Comparison of ENCODE assay signal across 1 cellular context in the genomic region with DNA sequence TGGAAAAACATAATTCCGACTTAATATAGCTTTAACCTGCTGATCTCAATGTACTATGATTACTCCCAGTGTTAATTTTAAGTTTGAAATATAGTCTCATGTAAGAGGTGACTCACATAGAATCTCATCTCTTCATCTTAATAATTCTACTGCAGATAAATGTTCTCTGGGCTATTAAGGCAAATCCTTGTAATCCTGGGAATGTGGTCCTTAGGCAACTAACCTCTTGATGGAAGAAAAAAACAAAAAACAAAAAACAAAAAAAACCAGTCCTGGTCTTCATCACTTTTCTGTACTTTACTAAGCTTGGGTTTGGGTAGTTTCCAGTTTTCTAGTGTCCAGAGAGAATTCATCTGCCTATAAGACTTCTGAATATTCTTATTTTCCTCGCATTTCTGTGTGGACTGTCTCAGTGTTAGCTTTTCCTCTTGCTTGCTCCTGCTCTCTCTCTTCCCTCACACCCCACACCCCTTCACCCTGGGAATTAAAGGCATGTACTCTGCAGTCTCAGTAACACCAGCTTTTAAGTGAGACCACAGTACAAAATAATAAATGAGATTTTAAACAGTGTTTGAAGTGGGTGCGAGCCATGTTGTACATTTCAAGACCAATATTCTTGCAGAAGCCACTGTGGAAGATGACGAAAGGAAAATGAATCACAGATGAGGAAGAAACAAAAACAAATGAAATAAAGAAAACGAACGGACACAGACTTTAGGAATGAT.
TF ChIP-seq lines count a peak whose summit lies in the region.

No MANE protein-coding gene starts in this region.

TF ChIP-seq in IMR-90, 13 proteins besides CTCF, POLR2A, EP300 and RAD21:
- no peak for TF ChIP-seq BHLHE40 (IDR thresholded peaks at IDR 0.05; ENCODE audit: low read depth, low read length)
- TF ChIP-seq CEBPB (IDR thresholded peaks at IDR 0.05; ENCODE audit: low read depth, low read length), result peak; percentile 51; the same call in 1 of the 2 replicates
